Comparison of ENCODE assay signal across 10 cellular contexts in genomic region chr9:72356019-72356653, GRCh38.
DNase-seq lines count a peak whose midpoint lies in the region; ATAC-seq and TF ChIP-seq lines count a peak whose summit lies in the region.
"Had no signal": no experiment of that assay in that cellular context is flagged by ENCODE, and none has a peak within 500 bp of the region (broad histone marks: within the 10 kb centered on the region; RNA-seq: fewer than 3 reads in every experiment).

No MANE protein-coding gene starts in this region.

- H3K4me3 Mint-ChIP-seq in T-helper 2 cell treated with Interferon-gamma antibody and Interleukin-4, amounts not matched to agents 5 μg/mL and 100 μg/mL, for 36 hours, result no peak overlapping the region

- H3K9me3 Mint-ChIP-seq in T-helper 2 cell treated with Interferon-gamma antibody and Interleukin-4, amounts not matched to agents 5 μg/mL and 100 μg/mL, for 36 hours, result no peaks in the 10 kb centered on the region
- H3K9me3 Mint-ChIP-seq: activated naive CD4-positive, alpha-beta T cell treated with anti-CD3 and anti-CD28 coated beads, Interleukin-2, amount 50 U/mL, for 72 hours had no signal

- H3K36me3 Mint-ChIP-seq in T-helper 2 cell treated with Interferon-gamma antibody and Interleukin-4, amounts not matched to agents 5 μg/mL and 100 μg/mL, for 36 hours (ENCODE audit: low read depth), result peaks cover 75% of the 10 kb centered on the region

- H3K4me3 ChIP-seq in HFF-Myc (replicated peaks; ENCODE audit: low read depth, low read length) (no peak overlapping the region), retinal pigment epithelial cell (ENCODE audit: low read length) (no peak overlapping the region)
- H3K4me3 ChIP-seq: SJCRH30 had no signal

- peak overlapping the region; percentile 63 for H3K27ac Mint-ChIP-seq in T-helper 2 cell treated with Interferon-gamma antibody and Interleukin-4, amounts not matched to agents 5 μg/mL and 100 μg/mL, for 36 hours

- H3K4me1 Mint-ChIP-seq in T-helper 2 cell treated with Interferon-gamma antibody and Interleukin-4, amounts not matched to agents 5 μg/mL and 100 μg/mL, for 36 hours (ENCODE audit: low read depth), result peaks cover 28% of the 10 kb centered on the region

- no peak for ATAC-seq in HG02970 (IDR thresholded peaks at IDR 0.05; ENCODE audit: low FRiP score, unreplicated experiment)

- no peaks in the 10 kb centered on the region for H3K27me3 Mint-ChIP-seq in T-helper 2 cell treated with Interferon-gamma antibody and Interleukin-4, amounts not matched to agents 5 μg/mL and 100 μg/mL, for 36 hours (ENCODE audit: low read depth)

- TF ChIP-seq CTCF in HFF-Myc (IDR thresholded peaks at IDR 0.05; ENCODE audit: low read depth, low read length, missing control alignments) (no peak), retinal pigment epithelial cell (conservative IDR thresholded peaks at IDR 0.05; ENCODE audit: low read depth, low read length) (no peak)

- DNase-seq in HFF-Myc (ENCODE audit: extremely low read depth, low read depth), result peak; percentile 75
- no peak for DNase-seq in T-helper 2 cell treated with Interferon-gamma antibody and Interleukin-4, amounts not matched to agents 5 μg/mL and 100 μg/mL, for 36 hours (ENCODE audit: low spot score)
- peak; percentile 63 for DNase-seq in fibroblast of the conjunctiva (ENCODE audit: low read depth)
- peak; percentile 58 for DNase-seq in retinal pigment epithelial cell (ENCODE audit: low read depth)
- no peak for DNase-seq in hepatic stellate cell (ENCODE audit: low spot score)
- DNase-seq in retina, result no peak
- no peak for DNase-seq in COLO829 (ENCODE audit: low spot score)
- DNase-seq: SJCRH30 had no signal

Comparison
In these comparisons a context has a peak if more than half of its experiments do, and no peak if none do; other contexts are left out.
1. DNase-seq: peak in HFF-Myc (single experiment), fibroblast of the conjunctiva (single experiment) and retinal pigment epithelial cell (single experiment); none in T-helper 2 cell treated with Interferon-gamma antibody and Interleukin-4, amounts not matched to agents 5 μg/mL and 100 μg/mL, for 36 hours (single experiment), hepatic stellate cell (single experiment), retina (single experiment) and COLO829 (single experiment).